Comparison of ENCODE assay signal across 1 cellular context in genomic region chr15:79192462-79193036, GRCh38.
A peak's percentile ranks its signal among the peaks of the same experiment; 100 is the strongest.
TF ChIP-seq lines count a peak whose summit lies in the region.

No MANE protein-coding gene starts in this region.

TF ChIP-seq in neural cell, 6 proteins besides CTCF, POLR2A, EP300 and RAD21 (continued from another document):
- TF ChIP-seq, protein P1, sequence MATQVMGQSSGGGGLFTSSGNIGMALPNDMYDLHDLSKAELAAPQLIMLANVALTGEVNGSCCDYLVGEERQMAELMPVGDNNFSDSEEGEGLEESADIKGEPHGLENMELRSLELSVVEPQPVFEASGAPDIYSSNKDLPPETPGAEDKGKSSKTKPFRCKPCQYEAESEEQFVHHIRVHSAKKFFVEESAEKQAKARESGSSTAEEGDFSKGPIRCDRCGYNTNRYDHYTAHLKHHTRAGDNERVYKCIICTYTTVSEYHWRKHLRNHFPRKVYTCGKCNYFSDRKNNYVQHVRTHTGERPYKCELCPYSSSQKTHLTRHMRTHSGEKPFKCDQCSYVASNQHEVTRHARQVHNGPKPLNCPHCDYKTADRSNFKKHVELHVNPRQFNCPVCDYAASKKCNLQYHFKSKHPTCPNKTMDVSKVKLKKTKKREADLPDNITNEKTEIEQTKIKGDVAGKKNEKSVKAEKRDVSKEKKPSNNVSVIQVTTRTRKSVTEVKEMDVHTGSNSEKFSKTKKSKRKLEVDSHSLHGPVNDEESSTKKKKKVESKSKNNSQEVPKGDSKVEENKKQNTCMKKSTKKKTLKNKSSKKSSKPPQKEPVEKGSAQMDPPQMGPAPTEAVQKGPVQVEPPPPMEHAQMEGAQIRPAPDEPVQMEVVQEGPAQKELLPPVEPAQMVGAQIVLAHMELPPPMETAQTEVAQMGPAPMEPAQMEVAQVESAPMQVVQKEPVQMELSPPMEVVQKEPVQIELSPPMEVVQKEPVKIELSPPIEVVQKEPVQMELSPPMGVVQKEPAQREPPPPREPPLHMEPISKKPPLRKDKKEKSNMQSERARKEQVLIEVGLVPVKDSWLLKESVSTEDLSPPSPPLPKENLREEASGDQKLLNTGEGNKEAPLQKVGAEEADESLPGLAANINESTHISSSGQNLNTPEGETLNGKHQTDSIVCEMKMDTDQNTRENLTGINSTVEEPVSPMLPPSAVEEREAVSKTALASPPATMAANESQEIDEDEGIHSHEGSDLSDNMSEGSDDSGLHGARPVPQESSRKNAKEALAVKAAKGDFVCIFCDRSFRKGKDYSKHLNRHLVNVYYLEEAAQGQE (IDR thresholded peaks at IDR 0.05; ENCODE audit: borderline replicate concordance), result peak; percentile 14
- TF ChIP-seq TAF1 (IDR thresholded peaks at IDR 0.05; ENCODE audit: low read depth) (no peak), EZH2 (IDR thresholded peaks at IDR 0.05; ENCODE audit: borderline replicate concordance, insufficient read depth, low read length, poor library complexity, severe bottlenecking) (no peak)
